Comparison of ENCODE assay signal across 1 cellular context in the genomic region with DNA sequence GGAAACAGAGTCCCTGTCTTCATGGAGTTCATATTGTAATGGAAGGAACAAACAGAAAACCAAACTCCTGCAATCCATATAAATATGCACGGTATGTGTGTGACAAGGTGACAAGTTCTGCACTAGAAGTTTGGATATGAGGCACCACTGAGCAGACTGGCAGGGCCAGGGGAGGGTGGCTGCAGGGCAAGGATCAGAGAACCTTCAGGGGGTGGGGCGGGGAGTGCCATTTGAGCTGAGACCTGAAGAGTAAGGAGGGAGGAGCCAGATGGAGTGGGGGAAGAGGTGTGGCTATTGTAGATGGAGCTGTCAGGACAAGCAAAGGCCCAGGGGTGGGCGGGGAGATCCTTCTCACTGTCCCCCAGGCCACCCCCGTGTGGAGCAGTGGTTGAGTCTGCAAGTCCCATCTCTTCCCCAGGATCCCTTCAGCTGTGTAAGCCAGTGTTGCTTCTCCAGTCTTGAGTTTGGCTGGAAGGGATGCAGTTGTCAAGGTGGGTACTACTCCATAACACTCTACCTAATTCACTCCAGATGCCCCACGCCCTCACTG.
TF ChIP-seq lines count a peak whose summit lies in the region.

No MANE protein-coding gene starts in this region.

TF ChIP-seq in GM23338, 12 proteins besides CTCF, POLR2A, EP300 and RAD21 (continued from another document):
- no peak for TF ChIP-seq ZNF462 (CRISPR knock-in tag; IDR thresholded peaks at IDR 0.05)
- no peak for TF ChIP-seq ZNF331 (CRISPR knock-in tag; IDR thresholded peaks at IDR 0.05; ENCODE audit: low read depth)
